1 cellular context compared by ENCODE assay signal in the genomic region with DNA sequence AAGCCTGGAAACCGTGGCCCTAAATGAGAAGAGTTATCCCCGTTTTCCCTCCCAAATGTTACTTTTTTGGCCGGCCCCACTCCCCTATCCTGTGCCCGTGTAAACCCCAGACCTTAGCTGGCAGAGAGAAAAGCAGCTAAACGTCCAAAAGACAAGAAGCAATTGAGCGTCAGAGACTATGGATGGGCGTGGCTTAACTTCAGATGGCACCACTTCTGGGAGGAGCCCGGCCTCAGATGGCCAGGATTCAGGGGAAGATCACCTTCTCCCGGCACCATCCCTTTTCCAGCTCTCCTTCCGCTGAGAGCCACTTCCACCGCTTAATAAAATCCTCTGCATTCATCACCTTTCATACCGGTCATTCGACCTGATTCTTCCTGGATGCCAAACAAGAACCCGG.
TF ChIP-seq lines count a peak whose summit lies in the region.

No MANE protein-coding gene starts in this region.

TF ChIP-seq in H1, 55 proteins besides CTCF, POLR2A, EP300 and RAD21 (continued from another document):
- TF ChIP-seq CBX5 (IDR thresholded peaks at IDR 0.05; ENCODE audit: low read depth, low read length) (no peak), MAFK (IDR thresholded peaks at IDR 0.05; ENCODE audit: low read depth, low read length) (no peak), SIX5 (IDR thresholded peaks at IDR 0.05; ENCODE audit: low read depth, low read length) (no peak)
